13 cellular contexts compared by ENCODE assay signal in the genomic region with DNA sequence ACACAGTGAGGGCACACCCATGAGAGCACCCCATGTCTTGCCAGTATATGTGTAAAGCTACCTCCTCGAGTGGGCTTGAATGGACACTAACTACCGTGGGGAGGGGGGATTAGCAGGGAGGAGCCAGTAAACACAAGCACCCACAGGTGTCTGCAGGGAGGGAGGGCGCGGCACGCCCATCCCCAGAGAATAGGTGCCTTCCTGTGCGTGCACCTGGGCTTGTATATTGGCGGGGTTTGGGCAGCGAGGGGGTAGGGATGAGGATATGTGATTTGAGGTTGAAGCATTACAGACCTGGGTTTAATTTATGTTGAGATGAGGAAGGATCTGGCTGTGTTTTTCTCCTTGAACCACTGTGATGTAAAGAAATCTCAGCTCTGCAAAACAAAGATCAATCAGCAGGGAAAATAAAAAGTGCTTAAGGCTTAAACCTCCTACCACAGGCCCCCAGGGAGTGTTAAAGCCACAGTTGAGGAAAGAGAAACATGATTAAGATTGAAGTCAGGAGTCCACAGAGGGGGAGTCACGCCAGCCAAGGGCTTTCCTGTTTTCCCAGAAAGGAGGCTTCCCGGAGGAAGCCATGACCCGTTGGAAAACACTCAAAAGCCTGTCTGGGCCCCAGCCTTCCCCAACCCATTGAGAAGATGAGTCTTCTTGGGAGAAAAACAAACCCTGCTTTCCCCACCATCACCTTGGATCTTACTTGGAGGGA.
DNase-seq lines count a peak whose midpoint lies in the region; ATAC-seq and TF ChIP-seq lines count a peak whose summit lies in the region.
"Had no signal": no experiment of that assay in that cellular context is flagged by ENCODE, and none has a peak within 500 bp of the region (broad histone marks: within the 10 kb centered on the region; RNA-seq: fewer than 3 reads in every experiment).

No MANE protein-coding gene starts in this region.

- H3K4me3 ChIP-seq in SJSA1, result no peak overlapping the region
- no peak overlapping the region for H3K4me3 ChIP-seq in fibroblast of mammary gland (ENCODE audit: control insufficient read depth, low read depth, low read length)
- H3K4me3 ChIP-seq in smooth muscle cell, result no peak overlapping the region
- H3K4me3 ChIP-seq: psoas muscle had no signal

- H3K36me3 ChIP-seq in SJSA1, result no peaks in the 10 kb centered on the region
- H3K36me3 ChIP-seq in smooth muscle cell (ENCODE audit: low read depth), result no peaks in the 10 kb centered on the region

- H3K9me3 ChIP-seq in SJSA1 (replicated peaks) (no peaks in the 10 kb centered on the region), smooth muscle cell (replicated peaks; ENCODE audit: low read depth) (no peaks in the 10 kb centered on the region)
- H3K9me3 ChIP-seq: psoas muscle had no signal

- DNase-seq in NCI-H345 (lab: John Stamatoyannopoulos, UW) (peak; percentile 44), NCI-H345 treated with DMSO at 0.1 percent for 48 hours (lab: John Stamatoyannopoulos, UW; ENCODE audit: unreplicated experiment) (no peak), SJSA1 (ENCODE audit: low read depth in 1 of 2, low spot score in 2 of 2) (peak; percentile 43 to 51), fibroblast of mammary gland (ENCODE audit: low read depth) (peak; percentile 97), smooth muscle cell (lab: John Stamatoyannopoulos, UW; ENCODE audit: unreplicated experiment) (no peak)
- no peak for DNase-seq in stimulated activated effector memory CD8-positive, alpha-beta T cell treated with anti-CD3 and anti-CD28 coated beads, Interleukin-12 subunit alpha, Interleukin-12 subunit beta, amount 100 ng/mL, for 72 hours (ENCODE audit: low spot score in 2 of 2)
- DNase-seq: activated naive CD8-positive, alpha-beta T cell treated with anti-CD3 and anti-CD28 coated beads, Interleukin-2, amount 50 U/mL, for 24 hours; midbrain; NCI-H1930; psoas muscle; T-helper 2 cell had no signal

- no peaks in the 10 kb centered on the region for H3K9me3 Mint-ChIP-seq in stimulated activated effector memory CD8-positive, alpha-beta T cell treated with anti-CD3 and anti-CD28 coated beads, Interleukin-12 subunit alpha, Interleukin-12 subunit beta, amount 100 ng/mL, for 72 hours
- H3K9me3 Mint-ChIP-seq: activated naive CD8-positive, alpha-beta T cell treated with anti-CD3 and anti-CD28 coated beads, Interleukin-2, amount 50 U/mL, for 24 hours had no signal

- H3K4me1 Mint-ChIP-seq in stimulated activated effector memory CD8-positive, alpha-beta T cell treated with anti-CD3 and anti-CD28 coated beads, Interleukin-12 subunit alpha, Interleukin-12 subunit beta, amount 100 ng/mL, for 72 hours, result no peaks in the 10 kb centered on the region

- TF ChIP-seq CTCF in fibroblast of mammary gland (conservative IDR thresholded peaks at IDR 0.05; ENCODE audit: control insufficient read depth, insufficient read depth, low read depth, low read length) (no peak), smooth muscle cell (IDR thresholded peaks at IDR 0.05; ENCODE audit: borderline replicate concordance, insufficient read depth, poor library complexity, severe bottlenecking) (no peak)

- H2AFZ ChIP-seq in smooth muscle cell (ENCODE audit: low read depth), result peak overlapping the region; percentile 21

- H3K4me3 Mint-ChIP-seq in stimulated activated effector memory CD8-positive, alpha-beta T cell treated with anti-CD3 and anti-CD28 coated beads, Interleukin-12 subunit alpha, Interleukin-12 subunit beta, amount 100 ng/mL, for 72 hours, result no peak overlapping the region
- H3K4me3 Mint-ChIP-seq: activated naive CD8-positive, alpha-beta T cell treated with anti-CD3 and anti-CD28 coated beads, Interleukin-2, amount 50 U/mL, for 24 hours had no signal

- H3K4me1 ChIP-seq in SJSA1 (replicated peaks), result peaks cover 25% of the 10 kb centered on the region
- H3K4me1 ChIP-seq in smooth muscle cell (ENCODE audit: low read depth), result peaks cover 6% of the 10 kb centered on the region
- H3K4me1 ChIP-seq: psoas muscle had no signal

- H3K27ac ChIP-seq in SJSA1 (no peak overlapping the region; the same call in 1 of the 2 replicates), smooth muscle cell (ENCODE audit: low read depth) (no peak overlapping the region)
- H3K27ac ChIP-seq: psoas muscle had no signal

- peak overlapping the region; percentile 39 for H3K4me2 ChIP-seq in smooth muscle cell

- H3F3A ChIP-seq in smooth muscle cell (ENCODE audit: low read depth), result no peaks in the 10 kb centered on the region

- no peak overlapping the region for H3K27ac Mint-ChIP-seq in stimulated activated effector memory CD8-positive, alpha-beta T cell treated with anti-CD3 and anti-CD28 coated beads, Interleukin-12 subunit alpha, Interleukin-12 subunit beta, amount 100 ng/mL, for 72 hours
- H3K27ac Mint-ChIP-seq: activated naive CD8-positive, alpha-beta T cell treated with anti-CD3 and anti-CD28 coated beads, Interleukin-2, amount 50 U/mL, for 24 hours had no signal

- ATAC-seq in GM21526 (IDR thresholded peaks at IDR 0.05; ENCODE audit: low FRiP score, unreplicated experiment) (no peak), HG03159 (IDR thresholded peaks at IDR 0.05; ENCODE audit: unreplicated experiment) (no peak)
- ATAC-seq in stimulated activated effector memory CD8-positive, alpha-beta T cell treated with anti-CD3 and anti-CD28 coated beads, Interleukin-12 subunit alpha, Interleukin-12 subunit beta, amount 100 ng/mL, for 72 hours, result no peak
- ATAC-seq: activated naive CD8-positive, alpha-beta T cell treated with anti-CD3 and anti-CD28 coated beads, Interleukin-2, amount 50 U/mL, for 24 hours; psoas muscle had no signal

- WGBS in smooth muscle cell (ENCODE audit: low lambda C conversion rate), result 37% methylated on average over 11 of the region's 11 CpGs

- no peak overlapping the region for H3K9ac ChIP-seq in smooth muscle cell (ENCODE audit: low read depth)

- H3K27me3 ChIP-seq in SJSA1 (replicated peaks), result no peaks in the 10 kb centered on the region
- peaks cover 43% of the 10 kb centered on the region for H3K27me3 ChIP-seq in smooth muscle cell (ENCODE audit: low read depth)

- no peaks in the 10 kb centered on the region for H3K79me2 ChIP-seq in smooth muscle cell (ENCODE audit: low read depth)

- H3K36me3 Mint-ChIP-seq in stimulated activated effector memory CD8-positive, alpha-beta T cell treated with anti-CD3 and anti-CD28 coated beads, Interleukin-12 subunit alpha, Interleukin-12 subunit beta, amount 100 ng/mL, for 72 hours, result no peaks in the 10 kb centered on the region

- H4K20me1 ChIP-seq in smooth muscle cell (ENCODE audit: low read depth), result no peaks in the 10 kb centered on the region

Comparison
In these comparisons a context has a peak if more than half of its experiments do, and no peak if none do; other contexts are left out.
1. DNase-seq: peak in NCI-H345 (single experiment), SJSA1 (2 of 2) and fibroblast of mammary gland (single experiment); none in NCI-H345 treated with DMSO at 0.1 percent for 48 hours (single experiment), smooth muscle cell (single experiment) and stimulated activated effector memory CD8-positive, alpha-beta T cell treated with anti-CD3 and anti-CD28 coated beads, Interleukin-12 subunit alpha, Interleukin-12 subunit beta, amount 100 ng/mL, for 72 hours (0 of 2).